In genomic region chr2:220114443-220114842, GRCh38 we compare ENCODE assay signal across 16 cellular contexts.
A peak's percentile ranks its signal among the peaks of the same experiment; 100 is the strongest.
DNase-seq lines count a peak whose midpoint lies in the region; ATAC-seq, FAIRE-seq and TF ChIP-seq lines count a peak whose summit lies in the region.
"Had no signal": no experiment of that assay in that cellular context is flagged by ENCODE, and none has a peak within 500 bp of the region (broad histone marks: within the 10 kb centered on the region; RNA-seq: fewer than 3 reads in every experiment).

No MANE protein-coding gene starts in this region.

- H3K36me3 ChIP-seq in HepG2 (replicated peaks in 1 of 2; ENCODE audit: control insufficient read depth in 1 of 2, insufficient read depth in 2 of 2, low read length in 2 of 2) (no peaks in the 10 kb centered on the region), right lobe of liver (no peaks in the 10 kb centered on the region), stomach (no peaks in the 10 kb centered on the region)
- H3K36me3 ChIP-seq: BLaER1 treated with 17β-estradiol and CSF1 and Interleukin-3, amounts not matched to agents 10 nM and 100 nM; HAP-1 had no signal

- 30% methylated on average over 1 of the region's 1 CpG for WGBS in HepG2 (ENCODE audit: low lambda C conversion rate)
- WGBS in right lobe of liver (ENCODE audit: insufficient coverage, low coverage, low lambda C conversion rate, missing lambda C conversion rate): 75% methylated on average over 1 of the region's 1 CpG
- WGBS in stomach, 5 donors: 88 to 100% (median 94%) methylated on average over 1 of the region's 1 CpG

- H3K9me3 ChIP-seq in HepG2 (ENCODE audit: low read length): no peaks in the 10 kb centered on the region
- H3K9me3 ChIP-seq in right lobe of liver: no peaks in the 10 kb centered on the region
- peaks cover 0 to 22% (median 13%) of the 10 kb centered on the region in 4 donors for H3K9me3 ChIP-seq in stomach
- H3K9me3 ChIP-seq: HAP-1 had no signal

- H3K4me1 ChIP-seq in HepG2 (ENCODE audit: insufficient read depth, low read length) (no peaks in the 10 kb centered on the region), right lobe of liver (no peaks in the 10 kb centered on the region), stomach (no peaks in the 10 kb centered on the region)
- H3K4me1 ChIP-seq: BLaER1 treated with 17β-estradiol and CSF1 and Interleukin-3, amounts not matched to agents 10 nM and 100 nM; HAP-1 had no signal

- H2AFZ ChIP-seq in HepG2 (ENCODE audit: low read length): no peak overlapping the region

- H3K4me2 ChIP-seq in HepG2 (ENCODE audit: low read depth, low read length): no peak overlapping the region
- H3K4me2 ChIP-seq: BLaER1 treated with 17β-estradiol and CSF1 and Interleukin-3, amounts not matched to agents 10 nM and 100 nM had no signal

- no peak overlapping the region for H3K9ac ChIP-seq in HepG2 (ENCODE audit: insufficient read depth, low read depth, low read length)
- H3K9ac ChIP-seq: BLaER1 treated with 17β-estradiol and CSF1 and Interleukin-3, amounts not matched to agents 10 nM and 100 nM had no signal

- BruUV-seq in HepG2 (replicated peaks; lab: Mats Ljungman, UMichigan): no TSS peak

- 0 out of 2 replicates have a peak, but pooled peaks cover 4% of the 10 kb centered on the region for H3K36me3 Mint-ChIP-seq in WTC11
- H3K36me3 Mint-ChIP-seq: CD8-positive, alpha-beta T cell had no signal

- no peaks in the 10 kb centered on the region for H4K20me1 ChIP-seq in HepG2 (ENCODE audit: insufficient read depth, low read length)
- H4K20me1 ChIP-seq: BLaER1 treated with 17β-estradiol and CSF1 and Interleukin-3, amounts not matched to agents 10 nM and 100 nM had no signal

- TF ChIP-seq CTCF in HepG2 (CRISPR knock-in tag; IDR thresholded peaks at IDR 0.05) (no peak), right lobe of liver (IDR thresholded peaks at IDR 0.05) (no peak), WTC11 (IDR thresholded peaks at IDR 0.05) (no peak), GM20000 (IDR thresholded peaks at IDR 0.05; ENCODE audit: extremely low read depth, missing control alignments) (no peak), stomach (IDR thresholded peaks at IDR 0.05) (no peak)

- intact Hi-C loops in HepG2 (cut with micrococcal nuclease; ENCODE audit: unreplicated experiment) (loop anchor here (1.0 kb wide), 1 partner anchor 29 kb away; no protein-coding TSS in a partner anchor), right lobe of liver (cut with DNase I) (no loop called here), stomach (cut with DNase I; ENCODE audit: low total_unique reads) (no loop called here)

- DNase-seq in HepG2 (ENCODE audit: low spot score): no peak
- DNase-seq in right lobe of liver: no peak
- peak; percentile 20 for DNase-seq in HT1080 (ENCODE audit: low read depth)
- DNase-seq in WTC11 (ENCODE audit: low spot score): no peak
- no peak for DNase-seq in GM20000 (ENCODE audit: low spot score)
- DNase-seq in NCI-H748 treated with DMSO at 0.1 percent for 48 hours (lab: John Stamatoyannopoulos, UW): no peak
- DNase-seq in stomach: no peak
- DNase-seq: Calu3; CD8-positive, alpha-beta T cell; DMS79 treated with DMSO at 0.1 percent for 48 hours; HFFc6 had no signal

- no peak overlapping the region for H3K4me3 Mint-ChIP-seq in WTC11
- H3K4me3 Mint-ChIP-seq: B cell; CD8-positive, alpha-beta T cell; HFFc6 had no signal

- ATAC-seq in HepG2 (no peak), right lobe of liver (no peak), WTC11 (no peak)
- ATAC-seq: CD8-positive, alpha-beta T cell; GM12878 had no signal

- peaks cover 23% of the 10 kb centered on the region for H3K9me3 Mint-ChIP-seq in WTC11

- H3K27ac Mint-ChIP-seq in WTC11: no peak overlapping the region
- H3K27ac Mint-ChIP-seq: B cell; CD8-positive, alpha-beta T cell; HFFc6 had no signal

- H3K4me1 Mint-ChIP-seq in WTC11: no peaks in the 10 kb centered on the region
- H3K4me1 Mint-ChIP-seq: B cell had no signal

- H3K27ac ChIP-seq in HepG2 (ENCODE audit: extremely low read length, insufficient read depth, low read length): no peak overlapping the region
- H3K27ac ChIP-seq in right lobe of liver: no peak overlapping the region
- no peak overlapping the region for H3K27ac ChIP-seq in stomach
- H3K27ac ChIP-seq: 22Rv1; BLaER1 treated with 17β-estradiol and CSF1 and Interleukin-3, amounts not matched to agents 10 nM and 100 nM had no signal

- H3K79me2 ChIP-seq in HepG2 (ENCODE audit: insufficient read depth, low read length): no peaks in the 10 kb centered on the region

- CTCF ChIA-PET in HepG2 (lab: Yijun Ruan, JAX; ENCODE audit: low intra/inter-chr PET ratio, low total read pairs) (no interaction called here), WTC11 (lab: Charles Lee) (no interaction called here)

- no peak for TF ChIP-seq POLR2A in HepG2 (IDR thresholded peaks at IDR 0.05; ENCODE audit: insufficient read depth in 1 of 2, low read depth in 2 of 2, low read length in 2 of 2)
- TF ChIP-seq POLR2A in right lobe of liver (IDR thresholded peaks at IDR 0.05): no peak
- TF ChIP-seq POLR2A in stomach (IDR thresholded peaks at IDR 0.05): no peak

- no peak for TF ChIP-seq RAD21 in HepG2 (CRISPR knock-in tag; IDR thresholded peaks at IDR 0.05)

- in situ Hi-C loops in HepG2 (cut with HindIII; ENCODE audit: extremely low pct_ligation_motif_present, low pct_unique_long_range_greater_than_20kb): no loop called here

- TF ChIP-seq EP300 in HepG2 (IDR thresholded peaks at IDR 0.05; ENCODE audit: low read depth in 2 of 2, low read length in 2 of 2): no peak
- TF ChIP-seq EP300 in HepG2 (CRISPR knock-in tag; IDR thresholded peaks at IDR 0.05; ENCODE audit: borderline replicate concordance): no peak
- TF ChIP-seq EP300 in stomach (IDR thresholded peaks at IDR 0.05): no peak

- no peak overlapping the region for H3K4me3 ChIP-seq in HepG2 (replicated peaks in 1 of 3; ENCODE audit: insufficient read depth in 1 of 3, low read depth in 2 of 3, low read length in 3 of 3)
- no peak overlapping the region for H3K4me3 ChIP-seq in right lobe of liver
- no peak overlapping the region for H3K4me3 ChIP-seq in stomach
- H3K4me3 ChIP-seq: BLaER1 treated with 17β-estradiol and CSF1 and Interleukin-3, amounts not matched to agents 10 nM and 100 nM; GM12878; HAP-1 had no signal

- FAIRE-seq in HepG2 (lab: Jason Lieb, UNC): no peak
- FAIRE-seq: GM12878 had no signal

- peaks cover 0 to 10% of the 10 kb centered on the region in 2 experiments; a peak in 3 of 5 replicates for H3K27me3 ChIP-seq in HepG2 (ENCODE audit: control insufficient read depth in 1 of 2, insufficient read depth in 2 of 2, low read length in 2 of 2)
- H3K27me3 ChIP-seq in right lobe of liver: no peaks in the 10 kb centered on the region
- H3K27me3 ChIP-seq in stomach: no peaks in the 10 kb centered on the region
- H3K27me3 ChIP-seq: BLaER1 treated with 17β-estradiol and CSF1 and Interleukin-3, amounts not matched to agents 10 nM and 100 nM had no signal

- no peaks in the 10 kb centered on the region for H3K27me3 Mint-ChIP-seq in WTC11 (ENCODE audit: low read depth)
- H3K27me3 Mint-ChIP-seq: B cell had no signal

- POLR2A ChIA-PET in HepG2 (lab: Yijun Ruan, JAX): no interaction called here
- POLR2A ChIA-PET in WTC11 (lab: Charles Lee): no interaction called here

TF ChIP-seq in HepG2, 621 proteins besides CTCF, POLR2A, EP300 and RAD21:
- TF ChIP-seq ZNF317 (CRISPR knock-in tag; IDR thresholded peaks at IDR 0.05): peak; percentile 90
- no peak for TF ChIP-seq SYNCRIP (IDR thresholded peaks at IDR 0.05; ENCODE audit: insufficient read depth, low read depth, low read length)

TF ChIP-seq in WTC11, 78 proteins besides CTCF, POLR2A, EP300 and RAD21 (continues in another document):
- TF ChIP-seq, protein P1, sequence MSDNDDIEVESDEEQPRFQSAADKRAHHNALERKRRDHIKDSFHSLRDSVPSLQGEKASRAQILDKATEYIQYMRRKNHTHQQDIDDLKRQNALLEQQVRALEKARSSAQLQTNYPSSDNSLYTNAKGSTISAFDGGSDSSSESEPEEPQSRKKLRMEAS (CRISPR knock-in tag; IDR thresholded peaks at IDR 0.05): no peak
- TF ChIP-seq, protein P2, sequence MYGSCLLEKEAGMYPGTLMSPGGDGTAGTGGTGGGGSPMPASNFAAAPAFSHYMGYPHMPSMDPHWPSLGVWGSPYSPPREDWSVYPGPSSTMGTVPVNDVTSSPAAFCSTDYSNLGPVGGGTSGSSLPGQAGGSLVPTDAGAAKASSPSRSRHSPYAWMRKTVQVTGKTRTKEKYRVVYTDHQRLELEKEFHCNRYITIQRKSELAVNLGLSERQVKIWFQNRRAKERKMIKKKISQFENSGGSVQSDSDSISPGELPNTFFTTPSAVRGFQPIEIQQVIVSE (CRISPR knock-in tag; IDR thresholded peaks at IDR 0.05; ENCODE audit: borderline replicate concordance): no peak
- no peak for TF ChIP-seq ZSCAN18 (CRISPR knock-in tag; IDR thresholded peaks at IDR 0.05)
- TF ChIP-seq IRF2 (CRISPR knock-in tag; IDR thresholded peaks at IDR 0.05; ENCODE audit: borderline replicate concordance, low read depth): no peak
- TF ChIP-seq ZNF317 (CRISPR knock-in tag; IDR thresholded peaks at IDR 0.05; ENCODE audit: borderline replicate concordance, low read depth): peak; percentile 88

Comparison
In these comparisons a context has a peak if more than half of its experiments do, and no peak if none do; other contexts are left out.
1. Of the 50 proteins assayed by ChIP-seq in both HepG2 and WTC11: peak only in HepG2: none; only in WTC11: none; in both: ZNF317; in neither: 49.